In genomic region chr6:134389129-134389528, GRCh38 we compare ENCODE assay signal across 13 cellular contexts.
"Had no signal": no experiment of that assay in that cellular context is flagged by ENCODE, and none has a peak within 500 bp of the region (broad histone marks: within the 10 kb centered on the region; RNA-seq: fewer than 3 reads in every experiment).

No MANE protein-coding gene starts in this region.

- H3K4me1 Mint-ChIP-seq: activated naive CD4-positive, alpha-beta T cell treated with anti-CD3 and anti-CD28 coated beads, Interleukin-2, amount 50 U/mL, for 24 hours had no signal

- H3K27me3 ChIP-seq: body of pancreas, tibial nerve had no signal

- H3K36me3 ChIP-seq: tibial nerve had no signal

- DNase-seq: activated CD4-positive, alpha-beta T cell treated with anti-CD3 and anti-CD28 coated beads, Interleukin-2, amount 50 U/mL, for 1 hour; activated T-cell treated with anti-CD3 and anti-CD28 coated beads for 4 hours; amniotic stem cell; effector memory CD8-positive, alpha-beta T cell; left colon; naive thymus-derived CD8-positive, alpha-beta T cell; posterior cingulate gyrus; right cardiac atrium; small intestine had no signal

- H3K9me3 Mint-ChIP-seq: activated naive CD4-positive, alpha-beta T cell treated with anti-CD3 and anti-CD28 coated beads, Interleukin-2, amount 50 U/mL, for 24 hours; effector memory CD8-positive, alpha-beta T cell; naive thymus-derived CD8-positive, alpha-beta T cell had no signal

- H3K9me3 ChIP-seq: body of pancreas, tibial nerve had no signal

- H3K4me1 ChIP-seq: tibial nerve had no signal

- H3K4me3 Mint-ChIP-seq: activated naive CD4-positive, alpha-beta T cell treated with anti-CD3 and anti-CD28 coated beads, Interleukin-2, amount 50 U/mL, for 24 hours; effector memory CD8-positive, alpha-beta T cell; naive thymus-derived CD8-positive, alpha-beta T cell had no signal

- H3K27me3 Mint-ChIP-seq: activated naive CD4-positive, alpha-beta T cell treated with anti-CD3 and anti-CD28 coated beads, Interleukin-2, amount 50 U/mL, for 24 hours; effector memory CD8-positive, alpha-beta T cell; naive thymus-derived CD8-positive, alpha-beta T cell had no signal

- H3K4me3 ChIP-seq: body of pancreas, lung, tibial nerve had no signal

- ATAC-seq: effector memory CD8-positive, alpha-beta T cell; left colon; naive thymus-derived CD8-positive, alpha-beta T cell; right cardiac atrium had no signal

- H3K27ac Mint-ChIP-seq: activated naive CD4-positive, alpha-beta T cell treated with anti-CD3 and anti-CD28 coated beads, Interleukin-2, amount 50 U/mL, for 24 hours; effector memory CD8-positive, alpha-beta T cell; naive thymus-derived CD8-positive, alpha-beta T cell had no signal

- H3K36me3 Mint-ChIP-seq: activated naive CD4-positive, alpha-beta T cell treated with anti-CD3 and anti-CD28 coated beads, Interleukin-2, amount 50 U/mL, for 24 hours; naive thymus-derived CD8-positive, alpha-beta T cell had no signal

- H3K27ac ChIP-seq: tibial nerve had no signal
